Comparison of ENCODE assay signal across 24 cellular contexts in genomic region chr1:227396539-227397355, GRCh38.
A peak's percentile ranks its signal among the peaks of the same experiment; 100 is the strongest.
DNase-seq lines count a peak whose midpoint lies in the region; ATAC-seq, FAIRE-seq and TF ChIP-seq lines count a peak whose summit lies in the region.
"Had no signal": no experiment of that assay in that cellular context is flagged by ENCODE, and none has a peak within 500 bp of the region (broad histone marks: within the 10 kb centered on the region; RNA-seq: fewer than 3 reads in every experiment).

No MANE protein-coding gene starts in this region.

- H3K9ac ChIP-seq in HepG2 (ENCODE audit: insufficient read depth, low read depth, low read length): no peak overlapping the region
- H3K9ac ChIP-seq: BLaER1 had no signal

- H3K4me1 ChIP-seq in HepG2 (ENCODE audit: insufficient read depth, low read length) (peaks cover 10% of the 10 kb centered on the region; the same call in 1 of the 2 replicates), right lobe of liver (no peaks in the 10 kb centered on the region), osteoblast (ENCODE audit: insufficient read depth, low read length) (no peaks in the 10 kb centered on the region)
- H3K4me1 ChIP-seq: BLaER1, upper lobe of left lung had no signal

- 31% methylated on average over 8 of the region's 8 CpGs for WGBS in HepG2 (ENCODE audit: low lambda C conversion rate)
- WGBS in right lobe of liver (ENCODE audit: insufficient coverage, low coverage, low lambda C conversion rate, missing lambda C conversion rate): 71% methylated on average over 8 of the region's 8 CpGs

- H3K4me1 Mint-ChIP-seq in naive thymus-derived CD8-positive, alpha-beta T cell: peaks cover 0 to 9% (median 0%) of the 10 kb centered on the region in 4 donors
- H3K4me1 Mint-ChIP-seq: activated naive CD8-positive, alpha-beta T cell treated with anti-CD3 and anti-CD28 coated beads for 36 hours; activated T-helper 17 cell treated with anti-CD3 and anti-CD28 coated beads, Interleukin-2, amount 50 U/mL, for 72 hours; brain had no signal

- H3K36me3 ChIP-seq in HepG2 (replicated peaks in 1 of 2; ENCODE audit: control insufficient read depth in 1 of 2, insufficient read depth in 2 of 2, low read length in 2 of 2) (no peaks in the 10 kb centered on the region), right lobe of liver (no peaks in the 10 kb centered on the region), osteoblast (ENCODE audit: insufficient read depth, low read length) (no peaks in the 10 kb centered on the region)
- H3K36me3 ChIP-seq: BLaER1, neutrophil, upper lobe of left lung had no signal

- H2AFZ ChIP-seq in HepG2 (ENCODE audit: low read length) (no peak overlapping the region), osteoblast (ENCODE audit: low read length) (no peak overlapping the region)

- TF ChIP-seq EP300 in HepG2 (IDR thresholded peaks at IDR 0.05; ENCODE audit: low read depth in 2 of 2, low read length in 2 of 2) (no peak), HepG2 (CRISPR knock-in tag; IDR thresholded peaks at IDR 0.05; ENCODE audit: borderline replicate concordance) (no peak)

- FAIRE-seq in HepG2 (lab: Jason Lieb, UNC) (no peak), GM12891 (lab: Jason Lieb, UNC) (no peak)
- FAIRE-seq: A204.1 had no signal

- H3K79me2 ChIP-seq in HepG2 (ENCODE audit: insufficient read depth, low read length): no peaks in the 10 kb centered on the region
- H3K79me2 ChIP-seq in osteoblast (ENCODE audit: insufficient read depth, low read length): no peaks in the 10 kb centered on the region

- H4K20me1 ChIP-seq in HepG2 (ENCODE audit: insufficient read depth, low read length): no peaks in the 10 kb centered on the region
- no peaks in the 10 kb centered on the region for H4K20me1 ChIP-seq in osteoblast (ENCODE audit: insufficient read depth, low read length)
- H4K20me1 ChIP-seq: BLaER1 had no signal

- H3K9me3 ChIP-seq in HepG2 (ENCODE audit: low read length) (no peaks in the 10 kb centered on the region), right lobe of liver (no peaks in the 10 kb centered on the region), osteoblast (ENCODE audit: low read depth, low read length) (no peaks in the 10 kb centered on the region)
- H3K9me3 ChIP-seq: mucosa of descending colon, neutrophil, upper lobe of left lung had no signal

- TF ChIP-seq CTCF in HepG2 (CRISPR knock-in tag; IDR thresholded peaks at IDR 0.05): no peak
- no peak for TF ChIP-seq CTCF in right lobe of liver (IDR thresholded peaks at IDR 0.05)
- no peak for TF ChIP-seq CTCF in dorsolateral prefrontal cortex (IDR thresholded peaks at IDR 0.05 in 54 of 56, conservative IDR thresholded peaks at IDR 0.05 in 2 of 56; ENCODE audit: low read depth in 1 of 56, partially characterized antibody in 56 of 56)
- TF ChIP-seq CTCF in osteoblast (IDR thresholded peaks at IDR 0.05; ENCODE audit: extremely low read depth, low read depth, low read length): no peak

- in situ Hi-C loops in HepG2 (cut with HindIII; ENCODE audit: extremely low pct_ligation_motif_present, low pct_unique_long_range_greater_than_20kb): no loop called here

- no TSS peak for BruUV-seq in HepG2 (replicated peaks; lab: Mats Ljungman, UMichigan)

- peaks cover under 1 to 18% (median 15%) of the 10 kb centered on the region in 5 donors for H3K27me3 Mint-ChIP-seq in naive thymus-derived CD8-positive, alpha-beta T cell
- H3K27me3 Mint-ChIP-seq: activated CD8-positive, alpha-beta memory T cell treated with anti-CD3 and anti-CD28 coated beads, Interleukin-2, amount 10 ng/mL, durations not matched to agents 7 days and 5 days had no signal

- no peak for TF ChIP-seq RAD21 in HepG2 (CRISPR knock-in tag; IDR thresholded peaks at IDR 0.05)

- TF ChIP-seq POLR2A in HepG2 (IDR thresholded peaks at IDR 0.05; ENCODE audit: insufficient read depth in 1 of 2, low read depth in 2 of 2, low read length in 2 of 2): no peak
- TF ChIP-seq POLR2A in right lobe of liver (IDR thresholded peaks at IDR 0.05): no peak
- TF ChIP-seq POLR2A in erythroblast (IDR thresholded peaks at IDR 0.05; ENCODE audit: low read length): peak; percentile 33
- no peak for TF ChIP-seq POLR2A in GM12891 (IDR thresholded peaks at IDR 0.05; ENCODE audit: low read depth, low read length)

- DNase-seq in HepG2 (ENCODE audit: low spot score): peak; percentile 10
- DNase-seq in right lobe of liver: no peak
- DNase-seq in OCI-M2 (lab: John Stamatoyannopoulos, UW; ENCODE audit: unreplicated experiment): peak; percentile 62
- DNase-seq in erythroblast (lab: John Stamatoyannopoulos, UW): peak; percentile 89 to 96
- no peak for DNase-seq in naive thymus-derived CD8-positive, alpha-beta T cell
- DNase-seq in GM12891 (ENCODE audit: insufficient read length, low spot score): no peak
- DNase-seq in dorsolateral prefrontal cortex: no peak
- DNase-seq in osteoblast (ENCODE audit: insufficient read length, low spot score, missing footprints): no peak
- DNase-seq: activated CD8-positive, alpha-beta memory T cell treated with anti-CD3 and anti-CD28 coated beads, Interleukin-2, amount 10 ng/mL, durations not matched to agents 7 days and 5 days; activated naive CD8-positive, alpha-beta T cell treated with anti-CD3 and anti-CD28 coated beads for 36 hours; DMS 273 treated with DMSO at 0.1 percent for 48 hours; effector memory CD8-positive, alpha-beta T cell; HFFc6; mucosa of descending colon; NCI-H1092; NCI-H2029 treated with DMSO at 0.1 percent for 48 hours; RPMI8226; stimulated activated CD4-positive, alpha-beta T cell treated with anti-CD3 and anti-CD28 coated beads, Interleukin-12 subunit alpha, Interleukin-12 subunit beta, amount 100 ng/mL, for 4 hours; upper lobe of left lung had no signal

- ATAC-seq in HepG2 (no peak), right lobe of liver (no peak)
- no peak for ATAC-seq in naive thymus-derived CD8-positive, alpha-beta T cell
- ATAC-seq: activated CD8-positive, alpha-beta memory T cell treated with anti-CD3 and anti-CD28 coated beads, Interleukin-2, amount 10 ng/mL, durations not matched to agents 7 days and 5 days; activated T-helper 17 cell treated with anti-CD3 and anti-CD28 coated beads, Interleukin-2, amount 50 U/mL, for 72 hours; effector memory CD8-positive, alpha-beta T cell; mucosa of descending colon had no signal

- H3K4me2 ChIP-seq in HepG2 (ENCODE audit: low read depth, low read length) (no peak overlapping the region), osteoblast (ENCODE audit: insufficient read depth, low read length) (no peak overlapping the region)
- H3K4me2 ChIP-seq: BLaER1 had no signal

- POLR2A ChIA-PET in HepG2 (lab: Yijun Ruan, JAX): no interaction called here
- POLR2A ChIA-PET in naive thymus-derived CD8-positive, alpha-beta T cell (lab: Charles Lee): no interaction called here

- H3K27ac ChIP-seq in HepG2 (ENCODE audit: extremely low read length, insufficient read depth, low read length): no peak overlapping the region
- no peak overlapping the region for H3K27ac ChIP-seq in right lobe of liver
- no peak overlapping the region for H3K27ac ChIP-seq in dorsolateral prefrontal cortex
- no peak overlapping the region for H3K27ac ChIP-seq in osteoblast (ENCODE audit: low read depth, low read length)
- H3K27ac ChIP-seq: BLaER1, neutrophil, upper lobe of left lung had no signal

- CTCF ChIA-PET in HepG2 (lab: Yijun Ruan, JAX; ENCODE audit: low intra/inter-chr PET ratio, low total read pairs): no interaction called here

- intact Hi-C loops in HepG2 (cut with micrococcal nuclease; ENCODE audit: unreplicated experiment) (no loop called here), right lobe of liver (cut with DNase I) (no loop called here), dorsolateral prefrontal cortex (cut with DNase I) (no loop called here)

- peaks cover 0 to 4% (median 0%) of the 10 kb centered on the region in 9 donors for H3K9me3 Mint-ChIP-seq in naive thymus-derived CD8-positive, alpha-beta T cell
- H3K9me3 Mint-ChIP-seq: activated naive CD8-positive, alpha-beta T cell treated with anti-CD3 and anti-CD28 coated beads for 36 hours; activated T-helper 17 cell treated with anti-CD3 and anti-CD28 coated beads, Interleukin-2, amount 50 U/mL, for 72 hours; effector memory CD8-positive, alpha-beta T cell; HFFc6 had no signal

- peaks cover 0 to 8% (median 4%) of the 10 kb centered on the region in 3 donors for H3K36me3 Mint-ChIP-seq in naive thymus-derived CD8-positive, alpha-beta T cell
- H3K36me3 Mint-ChIP-seq: brain had no signal

- H3K27me3 ChIP-seq in HepG2 (ENCODE audit: control insufficient read depth in 1 of 2, insufficient read depth in 2 of 2, low read length in 2 of 2): no peaks in the 10 kb centered on the region
- no peaks in the 10 kb centered on the region for H3K27me3 ChIP-seq in right lobe of liver
- no peaks in the 10 kb centered on the region for H3K27me3 ChIP-seq in dorsolateral prefrontal cortex
- H3K27me3 ChIP-seq in osteoblast (ENCODE audit: insufficient read depth, low read length): no peaks in the 10 kb centered on the region
- H3K27me3 ChIP-seq: BLaER1, neutrophil, upper lobe of left lung had no signal

- H3K27ac Mint-ChIP-seq in naive thymus-derived CD8-positive, alpha-beta T cell: no peak overlapping the region
- H3K27ac Mint-ChIP-seq: activated CD8-positive, alpha-beta memory T cell treated with anti-CD3 and anti-CD28 coated beads, Interleukin-2, amount 10 ng/mL, durations not matched to agents 7 days and 5 days; activated naive CD8-positive, alpha-beta T cell treated with anti-CD3 and anti-CD28 coated beads for 36 hours; activated T-helper 17 cell treated with anti-CD3 and anti-CD28 coated beads, Interleukin-2, amount 50 U/mL, for 72 hours; brain; effector memory CD8-positive, alpha-beta T cell; HFFc6 had no signal

- H3K4me3 ChIP-seq in HepG2 (replicated peaks in 1 of 3; ENCODE audit: insufficient read depth in 1 of 3, low read depth in 2 of 3, low read length in 3 of 3) (no peak overlapping the region), right lobe of liver (no peak overlapping the region), dorsolateral prefrontal cortex (no peak overlapping the region), osteoblast (ENCODE audit: insufficient read depth, low read length) (no peak overlapping the region)
- H3K4me3 ChIP-seq: BLaER1, mucosa of descending colon, upper lobe of left lung had no signal

- H3K4me3 Mint-ChIP-seq in naive thymus-derived CD8-positive, alpha-beta T cell: no peak overlapping the region
- H3K4me3 Mint-ChIP-seq: activated CD8-positive, alpha-beta memory T cell treated with anti-CD3 and anti-CD28 coated beads, Interleukin-2, amount 10 ng/mL, durations not matched to agents 7 days and 5 days; activated naive CD8-positive, alpha-beta T cell treated with anti-CD3 and anti-CD28 coated beads for 36 hours; activated T-helper 17 cell treated with anti-CD3 and anti-CD28 coated beads, Interleukin-2, amount 50 U/mL, for 72 hours; brain; effector memory CD8-positive, alpha-beta T cell; HFFc6 had no signal

TF ChIP-seq in HepG2, 621 proteins besides CTCF, POLR2A, EP300 and RAD21 (continues in another document):
- TF ChIP-seq MAFG (CRISPR knock-in tag; IDR thresholded peaks at IDR 0.05): no peak

TF ChIP-seq in GM12891, 5 proteins besides CTCF, POLR2A, EP300 and RAD21:
- no peak for TF ChIP-seq POU2F2 (IDR thresholded peaks at IDR 0.05; ENCODE audit: low read depth, low read length)
- no peak for TF ChIP-seq PAX5 (IDR thresholded peaks at IDR 0.05; ENCODE audit: insufficient read depth, low read length, severe bottlenecking)
- TF ChIP-seq TAF1 (IDR thresholded peaks at IDR 0.05; ENCODE audit: low read depth, low read length): no peak
- no peak for TF ChIP-seq POLR2AphosphoS5 (IDR thresholded peaks at IDR 0.05; ENCODE audit: low read depth, low read length)
- TF ChIP-seq SPI1 (IDR thresholded peaks at IDR 0.05; ENCODE audit: low read depth, low read length): no peak

Comparison
In these comparisons a context has a peak if more than half of its experiments do, and no peak if none do; other contexts are left out.
1. DNase-seq: peak in HepG2 (single experiment), OCI-M2 (single experiment) and erythroblast (2 of 2); none in right lobe of liver (0 of 3), naive thymus-derived CD8-positive, alpha-beta T cell (0 of 10), GM12891 (single experiment), dorsolateral prefrontal cortex (0 of 10) and osteoblast (single experiment).